1 cellular context compared by ENCODE assay signal in the genomic region with DNA sequence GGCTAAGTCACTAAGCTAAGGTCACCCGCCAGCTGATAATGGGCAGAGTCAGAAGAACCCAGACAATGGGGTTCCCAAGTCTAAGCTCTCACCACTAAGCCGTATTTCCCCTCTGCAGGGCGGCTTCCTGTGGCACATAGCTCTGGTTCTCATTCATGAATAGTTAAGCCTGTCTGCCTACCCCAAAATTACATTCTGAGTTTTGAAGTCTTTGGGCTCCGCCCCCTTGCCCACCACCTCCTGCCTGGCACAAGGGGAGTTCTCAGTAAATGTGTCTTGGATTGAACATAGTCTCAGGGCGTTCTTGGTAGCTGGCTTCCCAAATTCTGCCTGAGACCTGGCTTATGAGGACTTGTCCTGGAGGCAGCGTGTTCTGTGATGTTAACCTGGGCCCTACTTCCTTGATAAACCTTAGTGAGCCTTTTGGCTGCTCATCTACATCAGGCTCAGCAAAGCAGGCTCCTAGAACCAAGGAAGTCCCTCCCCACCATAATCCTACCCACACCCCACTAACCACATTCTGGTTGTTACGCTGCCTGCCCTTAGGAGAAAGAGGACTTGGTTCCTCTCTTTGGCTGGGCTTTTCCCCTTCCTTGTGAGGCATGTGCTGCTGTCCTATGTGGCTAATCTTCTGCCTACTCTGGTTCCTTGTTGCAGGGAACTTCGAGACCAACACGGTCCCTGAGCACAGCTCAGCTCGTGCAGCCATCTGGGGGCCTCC.
TF ChIP-seq lines count a peak whose summit lies in the region.

No MANE protein-coding gene starts in this region.

TF ChIP-seq in GM12878, 131 proteins besides CTCF, POLR2A, EP300 and RAD21:
- TF ChIP-seq IKZF2 (IDR thresholded peaks at IDR 0.05) (peak in 1 of 2 experiments; percentile 28; a peak in 1 of 4 replicates), SMAD1 (IDR thresholded peaks at IDR 0.05; ENCODE audit: low read depth, partially characterized antibody) (no peak), RFX5 (IDR thresholded peaks at IDR 0.05; ENCODE audit: low read depth, low read length) (no peak), BHLHE40 (IDR thresholded peaks at IDR 0.05; ENCODE audit: borderline replicate concordance in 1 of 2, low read depth in 2 of 2, low read length in 1 of 2) (peak in 1 of 2 experiments; percentile 36; a peak in 1 of 4 replicates), NRF1 (conservative IDR thresholded peaks at IDR 0.05; ENCODE audit: low read depth, low read length) (no peak), RCOR1 (conservative IDR thresholded peaks at IDR 0.05; ENCODE audit: low read depth, low read length) (no peak), ESRRA (IDR thresholded peaks at IDR 0.05; ENCODE audit: low read length) (no peak), IKZF1 (conservative IDR thresholded peaks at IDR 0.05) (0 out of 2 replicates have a peak, but pooled peaks have one; percentile 22), RBBP5 (conservative IDR thresholded peaks at IDR 0.05) (no peak), STAT3 (IDR thresholded peaks at IDR 0.05; ENCODE audit: low read depth, low read length) (no peak), TCF12 (IDR thresholded peaks at IDR 0.05; ENCODE audit: low read depth, low read length) (no peak), PAX5 (IDR thresholded peaks at IDR 0.05; ENCODE audit: borderline replicate concordance, low read depth, low read length) (0 out of 2 replicates have a peak, but pooled peaks have one; percentile 57), MTA3 (IDR thresholded peaks at IDR 0.05; ENCODE audit: borderline replicate concordance, low read length) (no peak), NFXL1 (IDR thresholded peaks at IDR 0.05; ENCODE audit: borderline replicate concordance) (no peak), SPI1 (IDR thresholded peaks at IDR 0.05; ENCODE audit: borderline replicate concordance, insufficient read depth, low read depth, low read length) (peak; percentile 43; the same call in 1 of the 2 replicates), SP1 (IDR thresholded peaks at IDR 0.05; ENCODE audit: low read depth, low read length) (no peak), RUNX3 (IDR thresholded peaks at IDR 0.05; ENCODE audit: low read length) (peak; percentile 56), NFYA (IDR thresholded peaks at IDR 0.05; ENCODE audit: borderline replicate concordance, low read depth, low read length) (no peak)
- TF ChIP-seq, protein P1, sequence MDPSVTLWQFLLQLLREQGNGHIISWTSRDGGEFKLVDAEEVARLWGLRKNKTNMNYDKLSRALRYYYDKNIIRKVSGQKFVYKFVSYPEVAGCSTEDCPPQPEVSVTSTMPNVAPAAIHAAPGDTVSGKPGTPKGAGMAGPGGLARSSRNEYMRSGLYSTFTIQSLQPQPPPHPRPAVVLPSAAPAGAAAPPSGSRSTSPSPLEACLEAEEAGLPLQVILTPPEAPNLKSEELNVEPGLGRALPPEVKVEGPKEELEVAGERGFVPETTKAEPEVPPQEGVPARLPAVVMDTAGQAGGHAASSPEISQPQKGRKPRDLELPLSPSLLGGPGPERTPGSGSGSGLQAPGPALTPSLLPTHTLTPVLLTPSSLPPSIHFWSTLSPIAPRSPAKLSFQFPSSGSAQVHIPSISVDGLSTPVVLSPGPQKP (IDR thresholded peaks at IDR 0.05; ENCODE audit: low read depth, low read length), result no peak
- TF ChIP-seq, protein P2, sequence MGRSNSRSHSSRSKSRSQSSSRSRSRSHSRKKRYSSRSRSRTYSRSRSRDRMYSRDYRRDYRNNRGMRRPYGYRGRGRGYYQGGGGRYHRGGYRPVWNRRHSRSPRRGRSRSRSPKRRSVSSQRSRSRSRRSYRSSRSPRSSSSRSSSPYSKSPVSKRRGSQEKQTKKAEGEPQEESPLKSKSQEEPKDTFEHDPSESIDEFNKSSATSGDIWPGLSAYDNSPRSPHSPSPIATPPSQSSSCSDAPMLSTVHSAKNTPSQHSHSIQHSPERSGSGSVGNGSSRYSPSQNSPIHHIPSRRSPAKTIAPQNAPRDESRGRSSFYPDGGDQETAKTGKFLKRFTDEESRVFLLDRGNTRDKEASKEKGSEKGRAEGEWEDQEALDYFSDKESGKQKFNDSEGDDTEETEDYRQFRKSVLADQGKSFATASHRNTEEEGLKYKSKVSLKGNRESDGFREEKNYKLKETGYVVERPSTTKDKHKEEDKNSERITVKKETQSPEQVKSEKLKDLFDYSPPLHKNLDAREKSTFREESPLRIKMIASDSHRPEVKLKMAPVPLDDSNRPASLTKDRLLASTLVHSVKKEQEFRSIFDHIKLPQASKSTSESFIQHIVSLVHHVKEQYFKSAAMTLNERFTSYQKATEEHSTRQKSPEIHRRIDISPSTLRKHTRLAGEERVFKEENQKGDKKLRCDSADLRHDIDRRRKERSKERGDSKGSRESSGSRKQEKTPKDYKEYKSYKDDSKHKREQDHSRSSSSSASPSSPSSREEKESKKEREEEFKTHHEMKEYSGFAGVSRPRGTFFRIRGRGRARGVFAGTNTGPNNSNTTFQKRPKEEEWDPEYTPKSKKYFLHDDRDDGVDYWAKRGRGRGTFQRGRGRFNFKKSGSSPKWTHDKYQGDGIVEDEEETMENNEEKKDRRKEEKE (IDR thresholded peaks at IDR 0.05), result no peak
- TF ChIP-seq, protein P3, sequence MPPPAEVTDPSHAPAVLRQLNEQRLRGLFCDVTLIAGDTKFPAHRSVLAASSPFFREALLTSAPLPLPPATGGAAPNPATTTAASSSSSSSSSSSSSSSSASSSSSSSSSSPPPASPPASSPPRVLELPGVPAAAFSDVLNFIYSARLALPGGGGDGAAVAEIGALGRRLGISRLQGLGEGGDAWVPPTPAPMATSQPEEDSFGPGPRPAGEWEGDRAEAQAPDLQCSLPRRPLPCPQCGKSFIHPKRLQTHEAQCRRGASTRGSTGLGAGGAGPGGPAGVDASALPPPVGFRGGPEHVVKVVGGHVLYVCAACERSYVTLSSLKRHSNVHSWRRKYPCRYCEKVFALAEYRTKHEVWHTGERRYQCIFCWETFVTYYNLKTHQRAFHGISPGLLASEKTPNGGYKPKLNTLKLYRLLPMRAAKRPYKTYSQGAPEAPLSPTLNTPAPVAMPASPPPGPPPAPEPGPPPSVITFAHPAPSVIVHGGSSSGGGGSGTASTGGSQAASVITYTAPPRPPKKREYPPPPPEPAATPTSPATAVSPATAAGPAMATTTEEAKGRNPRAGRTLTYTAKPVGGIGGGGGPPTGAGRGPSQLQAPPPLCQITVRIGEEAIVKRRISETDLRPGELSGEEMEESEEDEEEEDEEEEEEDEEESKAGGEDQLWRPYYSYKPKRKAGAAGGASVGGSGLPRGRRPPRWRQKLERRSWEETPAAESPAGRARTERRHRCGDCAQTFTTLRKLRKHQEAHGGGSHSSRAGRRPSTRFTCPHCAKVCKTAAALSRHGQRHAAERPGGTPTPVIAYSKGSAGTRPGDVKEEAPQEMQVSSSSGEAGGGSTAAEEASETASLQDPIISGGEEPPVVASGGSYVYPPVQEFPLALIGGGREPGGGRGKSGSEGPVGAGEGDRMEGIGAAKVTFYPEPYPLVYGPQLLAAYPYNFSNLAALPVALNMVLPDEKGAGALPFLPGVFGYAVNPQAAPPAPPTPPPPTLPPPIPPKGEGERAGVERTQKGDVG (CRISPR knock-in tag; IDR thresholded peaks at IDR 0.05), result no peak
- TF ChIP-seq, protein P4, sequence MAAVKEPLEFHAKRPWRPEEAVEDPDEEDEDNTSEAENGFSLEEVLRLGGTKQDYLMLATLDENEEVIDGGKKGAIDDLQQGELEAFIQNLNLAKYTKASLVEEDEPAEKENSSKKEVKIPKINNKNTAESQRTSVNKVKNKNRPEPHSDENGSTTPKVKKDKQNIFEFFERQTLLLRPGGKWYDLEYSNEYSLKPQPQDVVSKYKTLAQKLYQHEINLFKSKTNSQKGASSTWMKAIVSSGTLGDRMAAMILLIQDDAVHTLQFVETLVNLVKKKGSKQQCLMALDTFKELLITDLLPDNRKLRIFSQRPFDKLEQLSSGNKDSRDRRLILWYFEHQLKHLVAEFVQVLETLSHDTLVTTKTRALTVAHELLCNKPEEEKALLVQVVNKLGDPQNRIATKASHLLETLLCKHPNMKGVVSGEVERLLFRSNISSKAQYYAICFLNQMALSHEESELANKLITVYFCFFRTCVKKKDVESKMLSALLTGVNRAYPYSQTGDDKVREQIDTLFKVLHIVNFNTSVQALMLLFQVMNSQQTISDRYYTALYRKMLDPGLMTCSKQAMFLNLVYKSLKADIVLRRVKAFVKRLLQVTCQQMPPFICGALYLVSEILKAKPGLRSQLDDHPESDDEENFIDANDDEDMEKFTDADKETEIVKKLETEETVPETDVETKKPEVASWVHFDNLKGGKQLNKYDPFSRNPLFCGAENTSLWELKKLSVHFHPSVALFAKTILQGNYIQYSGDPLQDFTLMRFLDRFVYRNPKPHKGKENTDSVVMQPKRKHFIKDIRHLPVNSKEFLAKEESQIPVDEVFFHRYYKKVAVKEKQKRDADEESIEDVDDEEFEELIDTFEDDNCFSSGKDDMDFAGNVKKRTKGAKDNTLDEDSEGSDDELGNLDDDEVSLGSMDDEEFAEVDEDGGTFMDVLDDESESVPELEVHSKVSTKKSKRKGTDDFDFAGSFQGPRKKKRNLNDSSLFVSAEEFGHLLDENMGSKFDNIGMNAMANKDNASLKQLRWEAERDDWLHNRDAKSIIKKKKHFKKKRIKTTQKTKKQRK (IDR thresholded peaks at IDR 0.05; ENCODE audit: low read depth, low read length), result no peak
